1 cellular context compared by ENCODE assay signal in genomic region chr17:59365383-59365981, GRCh38.
TF ChIP-seq lines count a peak whose summit lies in the region.

No MANE protein-coding gene starts in this region.

TF ChIP-seq in SK-N-SH treated with all-trans-retinoic acid at 6 μM for 48 hours, 23 proteins besides CTCF, POLR2A, EP300 and RAD21 (continued from another document):
- TF ChIP-seq CREB5 (CRISPR knock-in tag; IDR thresholded peaks at IDR 0.05; ENCODE audit: low read depth) (no peak), GLIS3 (CRISPR knock-in tag; IDR thresholded peaks at IDR 0.05) (no peak)
